11 cellular contexts compared by ENCODE assay signal in the genomic region with DNA sequence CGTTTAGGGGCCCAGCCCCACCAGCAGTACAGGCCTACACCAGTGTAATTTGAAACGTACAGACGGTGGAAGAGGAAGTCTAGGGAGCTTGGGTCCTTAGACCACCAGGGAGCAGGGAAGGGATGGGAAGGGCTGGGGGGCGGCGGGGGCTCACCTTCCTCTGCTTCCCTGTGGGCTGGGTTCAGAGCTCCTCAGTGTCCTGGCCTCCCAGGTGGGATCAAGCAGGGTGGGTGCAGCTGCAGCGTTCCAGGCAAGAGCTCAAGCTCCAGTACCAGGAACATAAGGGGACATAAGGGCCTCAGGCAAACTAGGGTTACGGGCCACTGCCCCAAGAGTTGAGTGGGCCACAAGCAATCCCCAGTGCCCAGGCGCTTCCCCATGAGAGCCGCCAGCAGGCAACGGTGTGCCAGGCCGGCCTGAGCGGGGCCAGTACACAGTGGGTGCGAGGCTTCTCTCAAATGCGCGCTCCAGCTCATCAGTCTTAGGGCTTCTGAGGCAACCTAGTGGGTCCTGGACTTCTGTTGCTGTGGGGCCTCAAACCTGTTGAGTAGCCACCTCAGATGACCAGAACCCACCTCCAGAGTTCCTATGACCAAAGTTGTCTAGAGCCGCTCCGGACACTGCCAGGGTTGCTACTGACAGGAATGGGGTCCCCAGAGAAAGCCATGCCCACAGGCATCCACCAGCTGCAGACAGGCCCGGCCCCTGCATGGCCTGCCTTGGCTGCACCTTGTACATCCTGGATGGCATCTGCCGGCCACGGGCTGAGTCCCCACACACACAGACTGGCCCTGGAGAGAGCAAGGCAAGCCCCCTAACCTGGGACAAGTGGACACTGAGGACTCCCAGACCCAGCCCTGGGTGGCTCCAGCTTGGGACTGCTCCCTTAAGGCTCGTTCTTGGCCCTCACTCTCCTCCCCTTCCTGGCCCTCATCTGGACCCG. TPM values are rescaled to one million over a fixed set of nuclear protein-coding genes. Genes with fewer than 3 reads are reported as not detected.
A peak's percentile ranks its signal among the peaks of the same experiment; 100 is the strongest.
DNase-seq lines count a peak whose midpoint lies in the region; ATAC-seq and TF ChIP-seq lines count a peak whose summit lies in the region.
"Had no signal": no experiment of that assay in that cellular context is flagged by ENCODE, and none has a peak within 500 bp of the region (broad histone marks: within the 10 kb centered on the region; RNA-seq: fewer than 3 reads in every experiment).

No MANE protein-coding gene starts in this region.

- H3K27me3 ChIP-seq in CD8-positive, alpha-beta T cell (ENCODE audit: insufficient read depth, low read length), result no peaks in the 10 kb centered on the region
- no peaks in the 10 kb centered on the region for H3K27me3 ChIP-seq in naive thymus-derived CD4-positive, alpha-beta T cell (ENCODE audit: control insufficient read depth in 2 of 2, insufficient read depth in 2 of 2, low read length in 2 of 2)

- POLR2A ChIA-PET in CD8-positive, alpha-beta T cell (lab: Charles Lee), result interaction anchor here (0.9 to 3.2 kb wide), 4 partner anchors 14 to 124 kb away, joined by 4 to 13 read pairs (median 6); partner anchors contain the start of genes ANKRD39 and CNNM3
- POLR2A ChIA-PET in activated CD8-positive, alpha-beta T cell treated with anti-CD3 and anti-CD28 coated beads, Interleukin-2, amount 10 ng/mL, durations not matched to agents 7 days and 5 days (lab: Charles Lee), result interaction anchor here (0.6 to 2.3 kb wide), 5 partner anchors 9 to 21 kb away, joined by 3 to 12 read pairs (median 4); partner anchors contain the start of gene ANKRD39
- POLR2A ChIA-PET in naive thymus-derived CD4-positive, alpha-beta T cell (lab: Charles Lee), result interaction anchor here (1.3 to 4.4 kb wide), 5 partner anchors 19 to 86 kb away, joined by 5 to 48 read pairs (median 10); partner anchors contain the start of genes ANKRD39 and CNNM3

- no peaks in the 10 kb centered on the region for H3K27me3 Mint-ChIP-seq in CD8-positive, alpha-beta T cell (ENCODE audit: low read depth)
- no peaks in the 10 kb centered on the region for H3K27me3 Mint-ChIP-seq in activated CD8-positive, alpha-beta T cell treated with anti-CD3 and anti-CD28 coated beads, Interleukin-2, amount 10 ng/mL, durations not matched to agents 7 days and 5 days (ENCODE audit: low read depth)
- no peaks in the 10 kb centered on the region for H3K27me3 Mint-ChIP-seq in naive thymus-derived CD4-positive, alpha-beta T cell

- H3K9me3 ChIP-seq in CD8-positive, alpha-beta T cell (ENCODE audit: low read length), result no peaks in the 10 kb centered on the region
- no peaks in the 10 kb centered on the region for H3K9me3 ChIP-seq in naive thymus-derived CD4-positive, alpha-beta T cell (ENCODE audit: control insufficient read depth in 2 of 3, low read length in 3 of 3)
- H3K9me3 ChIP-seq: prostate gland, SK-N-SH had no signal

- no peak for TF ChIP-seq CTCF in CD8-positive, alpha-beta T cell (IDR thresholded peaks at IDR 0.05)

- H3K27ac ChIP-seq in CD8-positive, alpha-beta T cell (ENCODE audit: low read depth, low read length), result no peak overlapping the region
- peak overlapping the region; percentile 53 for H3K27ac ChIP-seq in naive thymus-derived CD4-positive, alpha-beta T cell (ENCODE audit: low read depth, low read length)
- H3K27ac ChIP-seq: prostate gland had no signal

- H3K9me3 Mint-ChIP-seq in CD8-positive, alpha-beta T cell, result no peaks in the 10 kb centered on the region
- no peaks in the 10 kb centered on the region for H3K9me3 Mint-ChIP-seq in activated CD8-positive, alpha-beta T cell treated with anti-CD3 and anti-CD28 coated beads, Interleukin-2, amount 10 ng/mL, durations not matched to agents 7 days and 5 days (ENCODE audit: insufficient read depth)
- peaks cover 0 to 2% (median 0%) of the 10 kb centered on the region in 11 donors for H3K9me3 Mint-ChIP-seq in naive thymus-derived CD4-positive, alpha-beta T cell

- no peaks in the 10 kb centered on the region for H3K36me3 ChIP-seq in CD8-positive, alpha-beta T cell (ENCODE audit: insufficient read depth, low read length)
- H3K36me3 ChIP-seq in naive thymus-derived CD4-positive, alpha-beta T cell (ENCODE audit: control insufficient read depth in 2 of 3, insufficient read depth in 3 of 3, low read length in 3 of 3), result peaks cover 0 to 7% (median 0%) of the 10 kb centered on the region in 3 experiments
- H3K36me3 ChIP-seq: prostate gland had no signal

- no peak for DNase-seq in CD8-positive, alpha-beta T cell
- peak; percentile 21 for DNase-seq in activated CD8-positive, alpha-beta T cell treated with anti-CD3 and anti-CD28 coated beads, Interleukin-2, amount 10 ng/mL, durations not matched to agents 7 days and 5 days
- DNase-seq in naive thymus-derived CD4-positive, alpha-beta T cell, result no peak
- DNase-seq in NCI-H510A (lab: John Stamatoyannopoulos, UW) (no peak), NCI-H1930 (lab: John Stamatoyannopoulos, UW) (no peak), UCSD-AML1 (lab: John Stamatoyannopoulos, UW; ENCODE audit: unreplicated experiment) (no peak)
- DNase-seq: NCI-H526 treated with DMSO at 0.1 percent for 48 hours, SK-N-SH had no signal

- intact Hi-C loops in CD8-positive, alpha-beta T cell (cut with DNase I, micrococcal nuclease), result loop anchor here (1.0 to 2.0 kb wide), 3 partner anchors 20 to 32 kb away; partner anchors contain the start of genes CNNM3 (in 2 of the 2), ANKRD39 (in 1 of the 2) and SEMA4C (in 1 of the 2)
- intact Hi-C loops in naive thymus-derived CD4-positive, alpha-beta T cell (cut with micrococcal nuclease), result loop anchor here (1.0 to 2.0 kb wide), 3 partner anchors 20 to 22 kb away; partner anchors contain the start of genes CNNM3 (in 2 of the 2) and ANKRD39 (in 1 of the 2)

- peak overlapping the region; percentile 70 for H3K4me3 Mint-ChIP-seq in CD8-positive, alpha-beta T cell
- peak overlapping the region; percentile 56 for H3K4me3 Mint-ChIP-seq in activated CD8-positive, alpha-beta T cell treated with anti-CD3 and anti-CD28 coated beads, Interleukin-2, amount 10 ng/mL, durations not matched to agents 7 days and 5 days
- H3K4me3 Mint-ChIP-seq in naive thymus-derived CD4-positive, alpha-beta T cell, result peak overlapping the region; percentile 48 to 84 (median 73)

- CTCF ChIA-PET in CD8-positive, alpha-beta T cell (lab: Charles Lee), result interaction anchor here (0.7 to 4.1 kb wide), 6 partner anchors 19 to 1920 kb away, joined by 3 to 22 read pairs (median 4); partner anchors contain the start of genes ANKRD39 and KANSL3
- CTCF ChIA-PET in activated CD8-positive, alpha-beta T cell treated with anti-CD3 and anti-CD28 coated beads, Interleukin-2, amount 10 ng/mL, durations not matched to agents 7 days and 5 days (lab: Charles Lee), result no interaction called here
- CTCF ChIA-PET in naive thymus-derived CD4-positive, alpha-beta T cell (lab: Charles Lee), result interaction anchor here (1.2 to 1.6 kb wide), 2 partner anchors 19 to 22 kb away, joined by 3 to 5 read pairs; partner anchors contain the start of genes ANKRD39 and CNNM3

- peak overlapping the region; percentile 40 for H3K4me3 ChIP-seq in CD8-positive, alpha-beta T cell (ENCODE audit: low read depth, low read length)
- peak overlapping the region; percentile 56 for H3K4me3 ChIP-seq in naive thymus-derived CD4-positive, alpha-beta T cell (ENCODE audit: low read length)
- H3K4me3 ChIP-seq: prostate gland had no signal

- H3K4me1 Mint-ChIP-seq in CD8-positive, alpha-beta T cell (ENCODE audit: low read depth), result peaks cover 18% of the 10 kb centered on the region
- peaks cover 29% of the 10 kb centered on the region for H3K4me1 Mint-ChIP-seq in activated CD8-positive, alpha-beta T cell treated with anti-CD3 and anti-CD28 coated beads, Interleukin-2, amount 10 ng/mL, durations not matched to agents 7 days and 5 days (ENCODE audit: low read depth)
- H3K4me1 Mint-ChIP-seq in naive thymus-derived CD4-positive, alpha-beta T cell, result peaks cover 0 to 29% (median 18%) of the 10 kb centered on the region in 7 donors

- peaks cover 26% of the 10 kb centered on the region for H3K4me1 ChIP-seq in CD8-positive, alpha-beta T cell (ENCODE audit: insufficient read depth, low read length)
- H3K4me1 ChIP-seq in naive thymus-derived CD4-positive, alpha-beta T cell (ENCODE audit: control insufficient read depth in 2 of 2, insufficient read depth in 2 of 2, low read length in 2 of 2), result peaks cover 12 to 16% of the 10 kb centered on the region in 2 donors
- H3K4me1 ChIP-seq: prostate gland had no signal

- peak overlapping the region; percentile 62 for H3K27ac Mint-ChIP-seq in CD8-positive, alpha-beta T cell
- H3K27ac Mint-ChIP-seq in activated CD8-positive, alpha-beta T cell treated with anti-CD3 and anti-CD28 coated beads, Interleukin-2, amount 10 ng/mL, durations not matched to agents 7 days and 5 days, result peak overlapping the region; percentile 81
- peak overlapping the region; percentile 34 to 92 (median 83) for H3K27ac Mint-ChIP-seq in naive thymus-derived CD4-positive, alpha-beta T cell

- H3K36me3 Mint-ChIP-seq in CD8-positive, alpha-beta T cell, result peaks cover 18% of the 10 kb centered on the region
- H3K36me3 Mint-ChIP-seq in activated CD8-positive, alpha-beta T cell treated with anti-CD3 and anti-CD28 coated beads, Interleukin-2, amount 10 ng/mL, durations not matched to agents 7 days and 5 days (ENCODE audit: low read depth), result peaks cover 39% of the 10 kb centered on the region
- peaks cover 0 to 9% (median 0%) of the 10 kb centered on the region in 5 donors for H3K36me3 Mint-ChIP-seq in naive thymus-derived CD4-positive, alpha-beta T cell

- no peak for ATAC-seq in CD8-positive, alpha-beta T cell
- peak; percentile 10 for ATAC-seq in HG02588 (IDR thresholded peaks at IDR 0.05; ENCODE audit: unreplicated experiment)
- ATAC-seq in activated CD8-positive, alpha-beta T cell treated with anti-CD3 and anti-CD28 coated beads, Interleukin-2, amount 10 ng/mL, durations not matched to agents 7 days and 5 days, result no peak
- no peak for ATAC-seq in naive thymus-derived CD4-positive, alpha-beta T cell
- ATAC-seq in GM18498 (IDR thresholded peaks at IDR 0.05; ENCODE audit: unreplicated experiment), result no peak

RNA-seq across cellular contexts. Expression of gene ANKRD23, which starts 5.2 kb away (rescaled TPM):
- 1 to 10 TPM; 5.7 to 6.5 TPM for total RNA-seq in CD8-positive, alpha-beta T cell
- total RNA-seq in activated CD8-positive, alpha-beta T cell treated with anti-CD3 and anti-CD28 coated beads, Interleukin-2, amount 10 ng/mL, durations not matched to agents 7 days and 5 days, result 10 to 100 TPM; 12.6 to 17.2 TPM
- total RNA-seq in naive thymus-derived CD4-positive, alpha-beta T cell, result 10 to 100 TPM in 4 of 5 experiments, 1 to 10 TPM in 1; 9.4 to 19.8 (median 17.8) TPM
- polyA plus RNA-seq in naive thymus-derived CD4-positive, alpha-beta T cell, result under 1 TPM; 0.64 to 0.87 TPM

RNA-seq across cellular contexts. Expression of gene ANKRD39, which starts 19.2 kb away (rescaled TPM):
- total RNA-seq in CD8-positive, alpha-beta T cell, result 10 to 100 TPM; 13.9 to 16.4 TPM
- total RNA-seq in activated CD8-positive, alpha-beta T cell treated with anti-CD3 and anti-CD28 coated beads, Interleukin-2, amount 10 ng/mL, durations not matched to agents 7 days and 5 days, result 10 to 100 TPM; 35.4 to 36.7 TPM
- 10 to 100 TPM; 12.0 to 38.4 (median 16.4) TPM for total RNA-seq in naive thymus-derived CD4-positive, alpha-beta T cell
- 10 to 100 TPM; 15.6 to 19.9 TPM for polyA plus RNA-seq in naive thymus-derived CD4-positive, alpha-beta T cell

RNA-seq across cellular contexts. Expression of gene CNNM3, which starts 22.5 kb away (rescaled TPM):
- 10 to 100 TPM; 40.1 to 41.8 TPM for total RNA-seq in CD8-positive, alpha-beta T cell
- total RNA-seq in activated CD8-positive, alpha-beta T cell treated with anti-CD3 and anti-CD28 coated beads, Interleukin-2, amount 10 ng/mL, durations not matched to agents 7 days and 5 days, result 10 to 100 TPM; 28.1 to 29.9 TPM
- total RNA-seq in naive thymus-derived CD4-positive, alpha-beta T cell, result 10 to 100 TPM; 32.1 to 51.5 (median 44.6) TPM
- polyA plus RNA-seq in naive thymus-derived CD4-positive, alpha-beta T cell, result 1 to 10 TPM; 4.0 to 5.8 TPM

RNA-seq across cellular contexts. Expression of gene SEMA4C, which starts 31.3 kb away (rescaled TPM):
- total RNA-seq in CD8-positive, alpha-beta T cell, result 10 to 100 TPM; 40.0 to 45.7 TPM
- total RNA-seq in activated CD8-positive, alpha-beta T cell treated with anti-CD3 and anti-CD28 coated beads, Interleukin-2, amount 10 ng/mL, durations not matched to agents 7 days and 5 days, result 10 to 100 TPM; 21.0 to 24.5 TPM
- total RNA-seq in naive thymus-derived CD4-positive, alpha-beta T cell, result 10 to 100 TPM; 33.5 to 74.7 (median 44.1) TPM
- polyA plus RNA-seq in naive thymus-derived CD4-positive, alpha-beta T cell, result 1 to 10 TPM; 3.1 to 5.1 TPM
